ENCODE assay signal across 23 cellular contexts in the genomic region with DNA sequence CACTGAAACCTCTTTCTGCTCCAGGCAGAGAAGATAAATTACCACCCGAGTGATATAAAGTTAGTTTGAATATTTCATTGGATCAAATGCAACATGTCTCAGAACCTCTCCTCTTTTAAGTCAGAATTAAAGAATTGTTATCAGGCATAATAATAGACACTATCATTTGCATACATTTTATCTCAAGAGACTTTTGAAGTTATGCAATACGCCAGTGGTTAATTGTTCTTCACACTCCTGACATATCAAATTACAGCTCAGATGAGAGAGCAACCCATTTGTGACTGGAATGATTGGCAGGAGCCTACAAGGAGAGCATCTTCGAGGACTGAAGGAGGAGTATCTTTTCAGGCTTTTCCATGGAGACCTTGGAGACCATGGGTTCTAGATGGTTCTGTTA.
"Had no signal": no experiment of that assay in that cellular context is flagged by ENCODE, and none has a peak within 500 bp of the region (broad histone marks: within the 10 kb centered on the region; RNA-seq: fewer than 3 reads in every experiment).

No MANE protein-coding gene starts in this region.

- H3K27ac ChIP-seq: cardiac muscle cell, epithelial cell of prostate, heart right ventricle, right lobe of liver, skin epidermis, stomach, suprapubic skin, tibial nerve had no signal

- H3K4me3 Mint-ChIP-seq: activated CD8-positive, alpha-beta T cell treated with anti-CD3 and anti-CD28 coated beads, Interleukin-2, amount 10 ng/mL, durations not matched to agents 7 days and 5 days; activated naive CD8-positive, alpha-beta T cell treated with anti-CD3 and anti-CD28 coated beads, Interleukin-2, amount 50 U/mL, for 24 hours; activated T-helper 1 cell treated with anti-CD3 and anti-CD28 coated beads, Interleukin-12 subunit alpha, Interleukin-12 subunit beta, Interleukin-2, Interleukin-4 antibody, amounts not matched to agents 30 ng/mL and 10 ng/mL and 1 ng/mL, durations not matched to agents 14 hours and 24 hours and 36 hours; endodermal cell; nephron; stimulated activated memory B cell treated with anti-CD40 and anti-IgM and Interleukin-4, amounts not matched to agents 10 μg/mL and 1 μg/mL and 100 μg/mL, for 72 hours had no signal

- H3K27me3 ChIP-seq: cardiac muscle cell, right lobe of liver, stomach, suprapubic skin, tibial nerve had no signal

- H3K27ac Mint-ChIP-seq: activated CD8-positive, alpha-beta T cell treated with anti-CD3 and anti-CD28 coated beads, Interleukin-2, amount 10 ng/mL, durations not matched to agents 7 days and 5 days; activated naive CD8-positive, alpha-beta T cell treated with anti-CD3 and anti-CD28 coated beads, Interleukin-2, amount 50 U/mL, for 24 hours; activated T-helper 1 cell treated with anti-CD3 and anti-CD28 coated beads, Interleukin-12 subunit alpha, Interleukin-12 subunit beta, Interleukin-2, Interleukin-4 antibody, amounts not matched to agents 30 ng/mL and 10 ng/mL and 1 ng/mL, durations not matched to agents 14 hours and 24 hours and 36 hours; endodermal cell; nephron; stimulated activated memory B cell treated with anti-CD40 and anti-IgM and Interleukin-4, amounts not matched to agents 10 μg/mL and 1 μg/mL and 100 μg/mL, for 72 hours had no signal

- DNase-seq: activated CD4-positive, alpha-beta T cell treated with anti-CD3 and anti-CD28 coated beads for 1 hour; activated CD4-positive, alpha-beta T cell treated with anti-CD3 and anti-CD28 coated beads, Interleukin-2, amount 50 U/mL, for 1 hour; activated CD8-positive, alpha-beta T cell treated with anti-CD3 and anti-CD28 coated beads, Interleukin-2, amount 10 ng/mL, durations not matched to agents 7 days and 5 days; activated gamma-delta T cell; activated naive CD4-positive, alpha-beta T cell treated with anti-CD3 and anti-CD28 coated beads, Interleukin-2, amount 50 U/mL, for 16 hours; activated naive CD8-positive, alpha-beta T cell treated with anti-CD3 and anti-CD28 coated beads, Interleukin-2, amount 50 U/mL, for 24 hours; cortex of kidney; endodermal cell; heart right ventricle; islet precursor cell; left cardiac atrium; mesenchymal stem cell; right lobe of liver; stimulated activated CD4-positive, alpha-beta T cell treated with anti-CD3 and anti-CD28 coated beads, Interleukin-2, amount 100 ng/mL, for 24 hours; stomach had no signal

- H3K36me3 Mint-ChIP-seq: stimulated activated memory B cell treated with anti-CD40 and anti-IgM and Interleukin-4, amounts not matched to agents 10 μg/mL and 1 μg/mL and 100 μg/mL, for 72 hours had no signal

- H3K4me1 Mint-ChIP-seq: stimulated activated memory B cell treated with anti-CD40 and anti-IgM and Interleukin-4, amounts not matched to agents 10 μg/mL and 1 μg/mL and 100 μg/mL, for 72 hours had no signal

- ATAC-seq: activated CD8-positive, alpha-beta T cell treated with anti-CD3 and anti-CD28 coated beads, Interleukin-2, amount 10 ng/mL, durations not matched to agents 7 days and 5 days; activated naive CD8-positive, alpha-beta T cell treated with anti-CD3 and anti-CD28 coated beads, Interleukin-2, amount 50 U/mL, for 24 hours; heart right ventricle; left cardiac atrium; right lobe of liver; stimulated activated memory B cell treated with anti-CD40 and anti-IgM and Interleukin-4, amounts not matched to agents 10 μg/mL and 1 μg/mL and 100 μg/mL, for 72 hours had no signal

- H3K27me3 Mint-ChIP-seq: stimulated activated memory B cell treated with anti-CD40 and anti-IgM and Interleukin-4, amounts not matched to agents 10 μg/mL and 1 μg/mL and 100 μg/mL, for 72 hours had no signal

- H3K9me3 ChIP-seq: heart right ventricle, right lobe of liver, stomach, suprapubic skin, tibial nerve had no signal

- H3K9me3 Mint-ChIP-seq: activated naive CD8-positive, alpha-beta T cell treated with anti-CD3 and anti-CD28 coated beads, Interleukin-2, amount 50 U/mL, for 24 hours; activated T-helper 1 cell treated with anti-CD3 and anti-CD28 coated beads, Interleukin-12 subunit alpha, Interleukin-12 subunit beta, Interleukin-2, Interleukin-4 antibody, amounts not matched to agents 30 ng/mL and 10 ng/mL and 1 ng/mL, durations not matched to agents 14 hours and 24 hours and 36 hours; endodermal cell; nephron; stimulated activated memory B cell treated with anti-CD40 and anti-IgM and Interleukin-4, amounts not matched to agents 10 μg/mL and 1 μg/mL and 100 μg/mL, for 72 hours had no signal
